Comparison of ENCODE assay signal across 1 cellular context in the genomic region with DNA sequence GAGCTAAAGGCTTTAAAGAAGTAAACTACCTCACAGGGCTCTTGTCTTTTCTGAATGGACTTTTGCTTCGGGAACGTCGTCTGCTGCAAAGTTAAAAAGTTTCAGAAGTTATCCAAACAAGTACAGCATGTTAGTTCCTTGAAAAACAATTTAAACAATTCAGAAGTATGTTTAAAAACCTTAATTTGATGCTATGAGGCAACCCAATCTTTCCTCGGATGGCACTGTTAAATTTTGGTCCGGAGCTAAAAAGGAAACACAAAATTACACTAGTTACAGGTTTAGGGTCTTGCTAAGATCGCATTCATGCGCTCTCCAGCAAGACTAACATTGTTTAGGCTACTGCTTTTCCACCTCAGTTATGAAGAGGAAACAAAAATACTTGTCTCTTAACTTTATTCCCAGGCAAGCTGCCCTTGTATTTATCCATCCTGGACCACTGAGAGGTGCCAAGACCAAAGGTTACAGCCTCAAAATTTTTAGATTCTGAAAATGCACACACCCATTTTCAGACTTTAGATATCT.
TF ChIP-seq lines count a peak whose summit lies in the region.

No MANE protein-coding gene starts in this region.

TF ChIP-seq in HepG2, 621 proteins besides CTCF, POLR2A, EP300 and RAD21 (continued from another document and continues in another):
- TF ChIP-seq, protein P1, sequence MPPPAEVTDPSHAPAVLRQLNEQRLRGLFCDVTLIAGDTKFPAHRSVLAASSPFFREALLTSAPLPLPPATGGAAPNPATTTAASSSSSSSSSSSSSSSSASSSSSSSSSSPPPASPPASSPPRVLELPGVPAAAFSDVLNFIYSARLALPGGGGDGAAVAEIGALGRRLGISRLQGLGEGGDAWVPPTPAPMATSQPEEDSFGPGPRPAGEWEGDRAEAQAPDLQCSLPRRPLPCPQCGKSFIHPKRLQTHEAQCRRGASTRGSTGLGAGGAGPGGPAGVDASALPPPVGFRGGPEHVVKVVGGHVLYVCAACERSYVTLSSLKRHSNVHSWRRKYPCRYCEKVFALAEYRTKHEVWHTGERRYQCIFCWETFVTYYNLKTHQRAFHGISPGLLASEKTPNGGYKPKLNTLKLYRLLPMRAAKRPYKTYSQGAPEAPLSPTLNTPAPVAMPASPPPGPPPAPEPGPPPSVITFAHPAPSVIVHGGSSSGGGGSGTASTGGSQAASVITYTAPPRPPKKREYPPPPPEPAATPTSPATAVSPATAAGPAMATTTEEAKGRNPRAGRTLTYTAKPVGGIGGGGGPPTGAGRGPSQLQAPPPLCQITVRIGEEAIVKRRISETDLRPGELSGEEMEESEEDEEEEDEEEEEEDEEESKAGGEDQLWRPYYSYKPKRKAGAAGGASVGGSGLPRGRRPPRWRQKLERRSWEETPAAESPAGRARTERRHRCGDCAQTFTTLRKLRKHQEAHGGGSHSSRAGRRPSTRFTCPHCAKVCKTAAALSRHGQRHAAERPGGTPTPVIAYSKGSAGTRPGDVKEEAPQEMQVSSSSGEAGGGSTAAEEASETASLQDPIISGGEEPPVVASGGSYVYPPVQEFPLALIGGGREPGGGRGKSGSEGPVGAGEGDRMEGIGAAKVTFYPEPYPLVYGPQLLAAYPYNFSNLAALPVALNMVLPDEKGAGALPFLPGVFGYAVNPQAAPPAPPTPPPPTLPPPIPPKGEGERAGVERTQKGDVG (CRISPR knock-in tag; IDR thresholded peaks at IDR 0.05; ENCODE audit: borderline replicate concordance) = no peak
- TF ChIP-seq MTA1 (CRISPR knock-in tag; IDR thresholded peaks at IDR 0.05; ENCODE audit: borderline replicate concordance) (no peak), SNAPC2 (CRISPR knock-in tag; IDR thresholded peaks at IDR 0.05) (0 out of 2 replicates have a peak, but pooled peaks have one; percentile 37), AGO2 (optimal IDR thresholded peaks at IDR 0.05; ENCODE audit: low read depth, low read length) (peak; percentile 64), ZNF138 (CRISPR knock-in tag; IDR thresholded peaks at IDR 0.05; ENCODE audit: low read depth) (no peak), KAT2B (IDR thresholded peaks at IDR 0.05; ENCODE audit: borderline replicate concordance, low read depth, low read length) (no peak), ZFX (CRISPR knock-in tag; IDR thresholded peaks at IDR 0.05; ENCODE audit: low read depth) (no peak), ZNF556 (CRISPR knock-in tag; IDR thresholded peaks at IDR 0.05; ENCODE audit: borderline replicate concordance) (no peak), RBM22 (optimal IDR thresholded peaks at IDR 0.05; ENCODE audit: low read length) (peak; percentile 96), NFE2L2 (IDR thresholded peaks at IDR 0.05; ENCODE audit: low read length) (0 out of 2 replicates have a peak, but pooled peaks have one; percentile 4), KDM5A (IDR thresholded peaks at IDR 0.05; ENCODE audit: borderline replicate concordance, low read length) (no peak), ZNF282 (IDR thresholded peaks at IDR 0.05; ENCODE audit: partially characterized antibody) (no peak), ZNF430 (CRISPR knock-in tag; IDR thresholded peaks at IDR 0.05) (no peak), BCLAF1 (IDR thresholded peaks at IDR 0.05) (no peak), DZIP1 (CRISPR knock-in tag; IDR thresholded peaks at IDR 0.05) (no peak), AHDC1 (CRISPR knock-in tag; IDR thresholded peaks at IDR 0.05; ENCODE audit: borderline replicate concordance) (no peak), ZNF710 (CRISPR knock-in tag; IDR thresholded peaks at IDR 0.05; ENCODE audit: borderline replicate concordance) (no peak), SRSF9 (IDR thresholded peaks at IDR 0.05; ENCODE audit: borderline replicate concordance, insufficient read depth, low read depth, low read length, poor library complexity, severe bottlenecking) (no peak)
- TF ChIP-seq, protein P2, sequence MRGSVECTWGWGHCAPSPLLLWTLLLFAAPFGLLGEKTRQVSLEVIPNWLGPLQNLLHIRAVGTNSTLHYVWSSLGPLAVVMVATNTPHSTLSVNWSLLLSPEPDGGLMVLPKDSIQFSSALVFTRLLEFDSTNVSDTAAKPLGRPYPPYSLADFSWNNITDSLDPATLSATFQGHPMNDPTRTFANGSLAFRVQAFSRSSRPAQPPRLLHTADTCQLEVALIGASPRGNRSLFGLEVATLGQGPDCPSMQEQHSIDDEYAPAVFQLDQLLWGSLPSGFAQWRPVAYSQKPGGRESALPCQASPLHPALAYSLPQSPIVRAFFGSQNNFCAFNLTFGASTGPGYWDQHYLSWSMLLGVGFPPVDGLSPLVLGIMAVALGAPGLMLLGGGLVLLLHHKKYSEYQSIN (CRISPR knock-in tag; IDR thresholded peaks at IDR 0.05; ENCODE audit: borderline replicate concordance) = no peak
- TF ChIP-seq, protein P3, sequence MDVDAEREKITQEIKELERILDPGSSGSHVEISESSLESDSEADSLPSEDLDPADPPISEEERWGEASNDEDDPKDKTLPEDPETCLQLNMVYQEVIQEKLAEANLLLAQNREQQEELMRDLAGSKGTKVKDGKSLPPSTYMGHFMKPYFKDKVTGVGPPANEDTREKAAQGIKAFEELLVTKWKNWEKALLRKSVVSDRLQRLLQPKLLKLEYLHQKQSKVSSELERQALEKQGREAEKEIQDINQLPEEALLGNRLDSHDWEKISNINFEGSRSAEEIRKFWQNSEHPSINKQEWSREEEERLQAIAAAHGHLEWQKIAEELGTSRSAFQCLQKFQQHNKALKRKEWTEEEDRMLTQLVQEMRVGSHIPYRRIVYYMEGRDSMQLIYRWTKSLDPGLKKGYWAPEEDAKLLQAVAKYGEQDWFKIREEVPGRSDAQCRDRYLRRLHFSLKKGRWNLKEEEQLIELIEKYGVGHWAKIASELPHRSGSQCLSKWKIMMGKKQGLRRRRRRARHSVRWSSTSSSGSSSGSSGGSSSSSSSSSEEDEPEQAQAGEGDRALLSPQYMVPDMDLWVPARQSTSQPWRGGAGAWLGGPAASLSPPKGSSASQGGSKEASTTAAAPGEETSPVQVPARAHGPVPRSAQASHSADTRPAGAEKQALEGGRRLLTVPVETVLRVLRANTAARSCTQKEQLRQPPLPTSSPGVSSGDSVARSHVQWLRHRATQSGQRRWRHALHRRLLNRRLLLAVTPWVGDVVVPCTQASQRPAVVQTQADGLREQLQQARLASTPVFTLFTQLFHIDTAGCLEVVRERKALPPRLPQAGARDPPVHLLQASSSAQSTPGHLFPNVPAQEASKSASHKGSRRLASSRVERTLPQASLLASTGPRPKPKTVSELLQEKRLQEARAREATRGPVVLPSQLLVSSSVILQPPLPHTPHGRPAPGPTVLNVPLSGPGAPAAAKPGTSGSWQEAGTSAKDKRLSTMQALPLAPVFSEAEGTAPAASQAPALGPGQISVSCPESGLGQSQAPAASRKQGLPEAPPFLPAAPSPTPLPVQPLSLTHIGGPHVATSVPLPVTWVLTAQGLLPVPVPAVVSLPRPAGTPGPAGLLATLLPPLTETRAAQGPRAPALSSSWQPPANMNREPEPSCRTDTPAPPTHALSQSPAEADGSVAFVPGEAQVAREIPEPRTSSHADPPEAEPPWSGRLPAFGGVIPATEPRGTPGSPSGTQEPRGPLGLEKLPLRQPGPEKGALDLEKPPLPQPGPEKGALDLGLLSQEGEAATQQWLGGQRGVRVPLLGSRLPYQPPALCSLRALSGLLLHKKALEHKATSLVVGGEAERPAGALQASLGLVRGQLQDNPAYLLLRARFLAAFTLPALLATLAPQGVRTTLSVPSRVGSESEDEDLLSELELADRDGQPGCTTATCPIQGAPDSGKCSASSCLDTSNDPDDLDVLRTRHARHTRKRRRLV (CRISPR knock-in tag; IDR thresholded peaks at IDR 0.05) = no peak
